8 cellular contexts compared by ENCODE assay signal in the genomic region with DNA sequence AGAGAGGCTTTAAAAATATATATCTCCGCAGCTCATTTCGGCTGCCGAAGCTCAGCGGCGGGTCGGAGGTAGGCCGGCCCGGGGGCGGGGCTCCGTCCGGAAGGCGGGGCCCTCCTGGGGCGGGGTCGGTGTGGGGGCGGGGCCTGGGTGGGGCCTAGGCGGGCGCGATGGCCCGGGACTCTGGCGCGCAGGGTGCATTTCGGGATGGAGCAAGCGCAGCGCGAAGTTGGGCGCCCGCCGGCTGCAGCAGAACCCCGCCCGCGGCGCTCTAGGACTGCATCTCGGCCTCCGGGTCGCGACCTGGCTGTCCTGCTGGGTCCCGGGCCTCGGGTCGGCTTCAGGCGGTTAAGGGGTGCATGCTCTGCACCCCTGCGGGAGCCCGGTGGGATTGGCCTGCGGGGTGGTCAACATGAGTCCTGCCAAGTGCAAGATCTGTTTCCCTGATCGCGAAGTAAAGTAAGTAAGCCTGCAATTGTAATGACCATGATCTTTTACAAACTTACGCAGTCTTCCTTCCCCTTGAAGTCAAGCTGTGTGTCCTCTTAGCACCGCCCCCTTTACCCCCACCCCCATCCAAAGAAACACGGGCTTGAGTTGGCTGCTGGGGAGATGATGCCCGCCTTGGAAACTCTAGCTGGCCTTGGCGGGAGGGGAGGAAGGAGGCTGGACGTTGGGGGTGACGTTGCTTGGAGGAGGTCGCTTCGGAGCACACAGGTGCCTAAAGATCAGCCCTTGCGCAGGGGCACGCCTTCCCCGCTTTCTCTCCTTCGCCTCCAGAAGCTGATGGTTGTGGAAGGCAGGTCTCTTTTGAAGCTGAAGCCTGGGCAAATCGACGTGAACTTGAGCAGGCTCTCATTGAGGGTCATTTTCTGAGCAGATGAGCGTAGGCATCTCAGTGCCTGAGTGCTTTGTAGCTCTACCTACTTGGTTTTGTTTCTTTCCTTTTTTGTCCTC. TPM values are rescaled to one million over a fixed set of nuclear protein-coding genes. Genes with fewer than 3 reads are reported as not detected.
DNase-seq lines count a peak whose midpoint lies in the region; ATAC-seq and TF ChIP-seq lines count a peak whose summit lies in the region.

No MANE protein-coding gene starts in this region.

- H2BK12ac ChIP-seq in H9 (ENCODE audit: insufficient read length, low read depth, low read length) = no peak overlapping the region

- no peaks in the 10 kb centered on the region for H3K36me3 ChIP-seq in right atrium auricular region
- no peaks in the 10 kb centered on the region for H3K36me3 ChIP-seq in upper lobe of left lung

- peaks cover 20% of the 10 kb centered on the region for H3K27me3 Mint-ChIP-seq in H9 (ENCODE audit: low read depth)
- H3K27me3 Mint-ChIP-seq in T-helper 1 cell treated with Interleukin-12 subunit alpha and Interleukin-12 subunit beta and Interleukin-4 antibody, amounts not matched to agents 30 μg/mL and 1 μg/mL, for 36 hours (ENCODE audit: low read depth) = peaks cover 11% of the 10 kb centered on the region

- H3K14ac ChIP-seq in H9 (ENCODE audit: insufficient read depth, low read length) = peak overlapping the region; percentile 51; the same call in 1 of the 2 replicates

- TF ChIP-seq CTCF in H9 (conservative IDR thresholded peaks at IDR 0.05) = no peak
- TF ChIP-seq CTCF in right atrium auricular region (IDR thresholded peaks at IDR 0.05) = no peak
- peak in 2 of 6 experiments; percentile 8 to 11 for TF ChIP-seq CTCF in upper lobe of left lung (IDR thresholded peaks at IDR 0.05)

- intact Hi-C loops in posterior vena cava (cut with DNase I) = no loop called here

- H2AK5ac ChIP-seq in H9 (ENCODE audit: insufficient read length, low read length) = no peak overlapping the region

- peak; percentile 97 to 99 for ATAC-seq in upper lobe of left lung (ENCODE audit: low FRiP score in 2 of 2)

- no peak overlapping the region for H3K56ac ChIP-seq in H9 (ENCODE audit: insufficient read length, low read depth, low read length)

- H3K4me3 Mint-ChIP-seq in H9 = peak overlapping the region; percentile 85 to 90
- peak overlapping the region; percentile 87 for H3K4me3 Mint-ChIP-seq in T-helper 1 cell treated with Interleukin-12 subunit alpha and Interleukin-12 subunit beta and Interleukin-4 antibody, amounts not matched to agents 30 μg/mL and 1 μg/mL, for 36 hours

- no peak overlapping the region for H3K4ac ChIP-seq in H9 (ENCODE audit: low read depth, low read length)

- H4K91ac ChIP-seq in H9 (ENCODE audit: insufficient read length, low read depth, low read length) = no peak overlapping the region

- no peak overlapping the region for H2BK5ac ChIP-seq in H9 (ENCODE audit: insufficient read length, low read length)

- H3K36me3 Mint-ChIP-seq in H9 (ENCODE audit: insufficient read depth in 1 of 3, low read depth in 3 of 3) = no peaks in the 10 kb centered on the region
- H3K36me3 Mint-ChIP-seq in T-helper 1 cell treated with Interleukin-12 subunit alpha and Interleukin-12 subunit beta and Interleukin-4 antibody, amounts not matched to agents 30 μg/mL and 1 μg/mL, for 36 hours (ENCODE audit: low read depth) = no peaks in the 10 kb centered on the region

- peak overlapping the region; percentile 95 for H3K4me2 ChIP-seq in H9 (ENCODE audit: insufficient read depth, insufficient read length, low read length)

- H4K8ac ChIP-seq in H9 (replicated peaks; ENCODE audit: insufficient read length, low read depth, low read length) = no peak overlapping the region

- H3K9ac ChIP-seq in H9 (ENCODE audit: extremely low read depth, insufficient read length, low read length) = peak overlapping the region; percentile 52

- DNase-seq in Daoy (ENCODE audit: low read depth) (peak; percentile 89), H9 (peak; percentile 99), NAMALWA (ENCODE audit: low spot score) (peak; percentile 93), amniotic stem cell (lab: John Stamatoyannopoulos, UW) (peak; percentile 18), right atrium auricular region (ENCODE audit: low spot score) (peak; percentile 78), posterior vena cava (ENCODE audit: low spot score) (peak; percentile 96), upper lobe of left lung (peak; percentile 82 to 96)

- no peak overlapping the region for H2BK20ac ChIP-seq in H9 (ENCODE audit: low read depth, low read length, poor library complexity, severe bottlenecking)

- peak in 2 of 4 donors; percentile 23 to 60 for TF ChIP-seq POLR2A in upper lobe of left lung (IDR thresholded peaks at IDR 0.05)

- H3K9me3 ChIP-seq in H9 (ENCODE audit: control insufficient read depth, low read depth, low read length) = no peaks in the 10 kb centered on the region
- no peaks in the 10 kb centered on the region for H3K9me3 ChIP-seq in right atrium auricular region
- H3K9me3 ChIP-seq in upper lobe of left lung = no peaks in the 10 kb centered on the region

- H3T11ph ChIP-seq in H9 (ENCODE audit: low read length) = no peak overlapping the region

- no peaks in the 10 kb centered on the region for H3K4me1 ChIP-seq in H9 (ENCODE audit: insufficient read depth, low read length)
- H3K4me1 ChIP-seq in right atrium auricular region = peaks cover 0 to 52% of the 10 kb centered on the region in 2 donors
- H3K4me1 ChIP-seq in upper lobe of left lung = peaks cover 4 to 29% (median 10%) of the 10 kb centered on the region in 4 donors

- H2AFZ ChIP-seq in H9 (ENCODE audit: low read length) = peak overlapping the region; percentile 80

- no peaks in the 10 kb centered on the region for H3K27me3 ChIP-seq in H9 (ENCODE audit: insufficient read depth, low read length)
- H3K27me3 ChIP-seq in right atrium auricular region = no peaks in the 10 kb centered on the region
- no peaks in the 10 kb centered on the region for H3K27me3 ChIP-seq in upper lobe of left lung

- H4K5ac ChIP-seq in H9 (ENCODE audit: insufficient read length, low read depth, low read length) = no peak overlapping the region

- no peaks in the 10 kb centered on the region for H3K79me1 ChIP-seq in H9 (ENCODE audit: insufficient read depth, low read depth, low read length, poor library complexity, severe bottlenecking)

- H3K79me2 ChIP-seq in H9 (ENCODE audit: insufficient read depth, low read length) = no peaks in the 10 kb centered on the region

- H2BK15ac ChIP-seq in H9 (ENCODE audit: low read depth, low read length) = no peak overlapping the region

- no CpG with 5 or more reads among the region's 61 CpGs for WGBS in H9 (ENCODE audit: extremely low coverage, insufficient read length, low lambda C conversion rate)
- WGBS in upper lobe of left lung, 2 donors = 2 to 3% methylated on average over 15 to 29 of the region's 61 CpGs

- no peaks in the 10 kb centered on the region for H4K20me1 ChIP-seq in H9 (ENCODE audit: control insufficient read depth, insufficient read depth, insufficient read length)

- peak overlapping the region; percentile 0 for H3K18ac ChIP-seq in H9 (ENCODE audit: insufficient read length, low read depth, low read length)

- no peak overlapping the region for H2BK120ac ChIP-seq in H9 (ENCODE audit: low read depth, low read length, poor library complexity, severe bottlenecking)

- peaks cover 13 to 15% of the 10 kb centered on the region in 2 experiments for H3K4me1 Mint-ChIP-seq in H9
- H3K4me1 Mint-ChIP-seq in T-helper 1 cell treated with Interleukin-12 subunit alpha and Interleukin-12 subunit beta and Interleukin-4 antibody, amounts not matched to agents 30 μg/mL and 1 μg/mL, for 36 hours (ENCODE audit: low read depth) = peaks cover 14% of the 10 kb centered on the region

- H3K4me3 ChIP-seq in right atrium auricular region = peak overlapping the region; percentile 49 to 69
- peak overlapping the region; percentile 62 to 80 (median 72) for H3K4me3 ChIP-seq in upper lobe of left lung

- TF ChIP-seq EP300 in upper lobe of left lung (IDR thresholded peaks at IDR 0.05) = no peak

- H3K9me3 Mint-ChIP-seq in H9 = no peaks in the 10 kb centered on the region
- no peaks in the 10 kb centered on the region for H3K9me3 Mint-ChIP-seq in T-helper 1 cell treated with Interleukin-12 subunit alpha and Interleukin-12 subunit beta and Interleukin-4 antibody, amounts not matched to agents 30 μg/mL and 1 μg/mL, for 36 hours

- no peak overlapping the region for H3K23ac ChIP-seq in H9 (ENCODE audit: insufficient read length, low read depth, low read length)

- H3K27ac ChIP-seq in H9 (ENCODE audit: insufficient read length, low read depth, low read length) (no peak overlapping the region), right atrium auricular region (peak overlapping the region; percentile 84 to 86), upper lobe of left lung (peak overlapping the region; percentile 73 to 84 (median 78))

- peak overlapping the region; percentile 74 to 98 (median 98); a peak in 6 of 7 replicates for H3K27ac Mint-ChIP-seq in H9
- peak overlapping the region; percentile 83 for H3K27ac Mint-ChIP-seq in T-helper 1 cell treated with Interleukin-12 subunit alpha and Interleukin-12 subunit beta and Interleukin-4 antibody, amounts not matched to agents 30 μg/mL and 1 μg/mL, for 36 hours

- peaks cover 8% of the 10 kb centered on the region for H3K23me2 ChIP-seq in H9 (ENCODE audit: insufficient read length, low read depth, low read length, poor library complexity, severe bottlenecking)

RNA-seq across cellular contexts. Expression of gene ACACB, which starts 38.4 kb away (rescaled TPM):
- total RNA-seq in Daoy (2014; rRNA removed; shearing (Covaris generic)) = 2.3 and 5.1 TPM in 2 replicates
- total RNA-seq in H9 (2021) (14.2 and 17.3 TPM in 2 replicates), right atrium auricular region (100 to 1,000 TPM in 1 of 2 donors, 10 to 100 TPM in 1; 76.8 to 104 TPM), posterior vena cava (10 to 100 TPM; 29.4 to 49.7 TPM), upper lobe of left lung (100 to 1,000 TPM in 2 of 6 donors, 10 to 100 TPM in 4; 26.3 to 202 (median 36.3) TPM)

RNA-seq across cellular contexts. Expression of gene UNG, which starts 57.4 kb away (rescaled TPM):
- 48.4 and 97.2 TPM in 2 replicates for total RNA-seq in Daoy (2014; rRNA removed; shearing (Covaris generic))
- total RNA-seq in H9 (2021) = 188 and 195 TPM in 2 replicates
- 10 to 100 TPM; 10.2 to 12.1 TPM for total RNA-seq in right atrium auricular region
- 10 to 100 TPM; 10.3 to 11.1 TPM for total RNA-seq in posterior vena cava
- 10 to 100 TPM in 4 of 6 donors, 1 to 10 TPM in 2; 8.2 to 27.6 (median 15.5) TPM for total RNA-seq in upper lobe of left lung

Comparison
In these comparisons a context has a peak if more than half of its experiments do, and no peak if none do; other contexts are left out.
1. DNase-seq: peak in every context shown above with its lines; median percentile 99 in H9; 96 in posterior vena cava; 93 in NAMALWA; 89 in Daoy; 89 in upper lobe of left lung; 78 in right atrium auricular region; 18 in amniotic stem cell.